ENCODE assay signal across 19 cellular contexts in the genomic region with DNA sequence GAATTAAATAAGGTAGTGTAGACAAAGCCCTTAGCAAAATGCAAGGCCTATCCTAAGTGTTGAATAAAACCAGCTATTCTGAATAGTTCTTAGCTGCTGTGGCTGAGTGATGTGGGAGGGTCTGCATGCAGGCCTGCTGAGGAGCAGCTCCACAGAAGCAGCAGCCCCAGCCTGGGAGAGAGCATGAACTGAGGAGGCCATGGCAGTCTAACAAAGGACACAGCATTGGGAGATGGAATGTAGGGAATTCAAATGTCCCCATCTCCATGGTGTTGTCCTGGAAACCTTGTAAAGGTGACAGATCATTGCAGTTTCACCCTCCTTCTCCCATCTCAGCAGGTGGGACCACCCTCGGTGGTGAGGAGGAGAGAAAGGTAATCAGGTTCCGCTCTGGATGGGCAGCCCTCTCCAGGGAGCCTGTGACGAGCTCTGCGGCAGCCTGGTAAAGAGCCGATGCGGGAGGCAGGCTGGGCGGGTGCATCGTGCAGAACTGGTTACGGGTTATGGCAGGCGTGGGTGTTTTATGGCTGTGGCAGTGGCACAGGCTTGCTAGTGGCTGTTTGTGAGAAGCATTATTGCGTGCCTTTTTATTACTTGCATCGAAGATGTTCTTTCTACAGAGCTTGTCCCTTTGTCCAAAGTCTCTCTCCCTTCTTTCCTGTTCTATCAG.
A peak's percentile ranks its signal among the peaks of the same experiment; 100 is the strongest.
DNase-seq lines count a peak whose midpoint lies in the region; ATAC-seq and TF ChIP-seq lines count a peak whose summit lies in the region.
"Had no signal": no experiment of that assay in that cellular context is flagged by ENCODE, and none has a peak within 500 bp of the region (broad histone marks: within the 10 kb centered on the region; RNA-seq: fewer than 3 reads in every experiment).

No MANE protein-coding gene starts in this region.

- no peaks in the 10 kb centered on the region for H3K4me1 ChIP-seq in tibial nerve
- H3K4me1 ChIP-seq: BLaER1 had no signal

- ATAC-seq in omental fat pad (ENCODE audit: low FRiP score) (peak; percentile 33), HG02642 (IDR thresholded peaks at IDR 0.05; ENCODE audit: poor library complexity, unreplicated experiment) (no peak), HG02885 (IDR thresholded peaks at IDR 0.05; ENCODE audit: poor library complexity, unreplicated experiment) (no peak)
- ATAC-seq: CD8-positive, alpha-beta T cell; HepG2 had no signal

- TF ChIP-seq CTCF in omental fat pad (IDR thresholded peaks at IDR 0.05) (no peak), tibial nerve (IDR thresholded peaks at IDR 0.05) (no peak), dorsolateral prefrontal cortex (IDR thresholded peaks at IDR 0.05 in 54 of 56, conservative IDR thresholded peaks at IDR 0.05 in 2 of 56; ENCODE audit: low read depth in 1 of 56, partially characterized antibody in 56 of 56) (no peak)

- H3K4me3 ChIP-seq in tibial nerve = no peak overlapping the region
- H3K4me3 ChIP-seq in dorsolateral prefrontal cortex = no peak overlapping the region
- H3K4me3 ChIP-seq: BLaER1 had no signal

- intact Hi-C loops in dorsolateral prefrontal cortex (cut with DNase I) = no loop called here

- H3K9me3 ChIP-seq in tibial nerve = no peaks in the 10 kb centered on the region
- H3K9me3 ChIP-seq: BLaER1 had no signal

- H3K27ac ChIP-seq in tibial nerve (no peak overlapping the region), dorsolateral prefrontal cortex (no peak overlapping the region)
- H3K27ac ChIP-seq: BLaER1 had no signal

- 70 to 74% methylated on average over 12 of the region's 12 CpGs for WGBS in tibial nerve, 2 donors

- no peak for TF ChIP-seq EP300 in tibial nerve (IDR thresholded peaks at IDR 0.05)

- no peaks in the 10 kb centered on the region for H3K27me3 ChIP-seq in tibial nerve
- peaks cover 0 to 2% (median 0%) of the 10 kb centered on the region in 45 donors for H3K27me3 ChIP-seq in dorsolateral prefrontal cortex
- H3K27me3 ChIP-seq: BLaER1 had no signal

- no peaks in the 10 kb centered on the region for H3K36me3 ChIP-seq in tibial nerve
- H3K36me3 ChIP-seq: BLaER1 had no signal

- peak; percentile 48 for DNase-seq in ELF-1 (ENCODE audit: low read depth, low spot score)
- DNase-seq in NCI-H345 treated with DMSO at 0.1 percent for 48 hours (lab: John Stamatoyannopoulos, UW; ENCODE audit: unreplicated experiment) = peak; percentile 45
- peak; percentile 20 for DNase-seq in iPS-NIHi11 (ENCODE audit: low spot score)
- no peak for DNase-seq in omental fat pad (ENCODE audit: low spot score)
- DNase-seq in tibial nerve (ENCODE audit: low spot score in 2 of 2) = no peak
- DNase-seq in dorsolateral prefrontal cortex = no peak
- DNase-seq: CD8-positive, alpha-beta T cell; DMS79 treated with DMSO at 0.1 percent for 48 hours; KG1; NCI-H1436 treated with DMSO at 0.1 percent for 48 hours; NCI-H446; NCI-H69; OCI-M1; RPMI8226; SIG-M5 had no signal

- no peak for TF ChIP-seq POLR2A in tibial nerve (IDR thresholded peaks at IDR 0.05)

Comparison
In these comparisons a context has a peak if more than half of its experiments do, and no peak if none do; other contexts are left out.
1. DNase-seq: peak in ELF-1 (single experiment), NCI-H345 treated with DMSO at 0.1 percent for 48 hours (single experiment) and iPS-NIHi11 (single experiment); none in omental fat pad (single experiment), tibial nerve (0 of 2) and dorsolateral prefrontal cortex (0 of 10).